ENCODE assay signal across 2 cellular contexts in genomic region chrX:153485396-153486080, GRCh38.
TF ChIP-seq lines count a peak whose summit lies in the region.

No MANE protein-coding gene starts in this region.

TF ChIP-seq in HEK293, 187 proteins besides CTCF, POLR2A, EP300 and RAD21:
- TF ChIP-seq ZNF394 (tag by site-specific recombination; IDR thresholded peaks at IDR 0.05; ENCODE audit: borderline replicate concordance) = no peak
- no peak for TF ChIP-seq ZNF510 (tag by site-specific recombination; IDR thresholded peaks at IDR 0.05; ENCODE audit: insufficient replicate concordance)
- TF ChIP-seq FEZF1 (tag by site-specific recombination; IDR thresholded peaks at IDR 0.05) = no peak
- TF ChIP-seq ZNF48 (tag by site-specific recombination; IDR thresholded peaks at IDR 0.05) = no peak
- TF ChIP-seq ZNF19 (tag by site-specific recombination; IDR thresholded peaks at IDR 0.05; ENCODE audit: low read depth) = no peak
- TF ChIP-seq, protein P1, sequence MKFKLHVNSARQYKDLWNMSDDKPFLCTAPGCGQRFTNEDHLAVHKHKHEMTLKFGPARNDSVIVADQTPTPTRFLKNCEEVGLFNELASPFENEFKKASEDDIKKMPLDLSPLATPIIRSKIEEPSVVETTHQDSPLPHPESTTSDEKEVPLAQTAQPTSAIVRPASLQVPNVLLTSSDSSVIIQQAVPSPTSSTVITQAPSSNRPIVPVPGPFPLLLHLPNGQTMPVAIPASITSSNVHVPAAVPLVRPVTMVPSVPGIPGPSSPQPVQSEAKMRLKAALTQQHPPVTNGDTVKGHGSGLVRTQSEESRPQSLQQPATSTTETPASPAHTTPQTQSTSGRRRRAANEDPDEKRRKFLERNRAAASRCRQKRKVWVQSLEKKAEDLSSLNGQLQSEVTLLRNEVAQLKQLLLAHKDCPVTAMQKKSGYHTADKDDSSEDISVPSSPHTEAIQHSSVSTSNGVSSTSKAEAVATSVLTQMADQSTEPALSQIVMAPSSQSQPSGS (tag by site-specific recombination; IDR thresholded peaks at IDR 0.05; ENCODE audit: low read depth) = no peak
- no peak for TF ChIP-seq KLF9 (tag by site-specific recombination; IDR thresholded peaks at IDR 0.05; ENCODE audit: low read depth)
- peak; percentile 43; the same call in 1 of the 2 replicates for TF ChIP-seq GLIS1 (tag by site-specific recombination; IDR thresholded peaks at IDR 0.05)
- TF ChIP-seq ZNF660 (tag by site-specific recombination; IDR thresholded peaks at IDR 0.05) = no peak

TF ChIP-seq in K562, 482 proteins besides CTCF, POLR2A, EP300 and RAD21:
- no peak for TF ChIP-seq ZNF174 (CRISPR knock-in tag; IDR thresholded peaks at IDR 0.05)
- TF ChIP-seq HDAC8 (tag; IDR thresholded peaks at IDR 0.05) = no peak
- TF ChIP-seq U2AF2 (optimal IDR thresholded peaks at IDR 0.05; ENCODE audit: low read depth, low read length) = no peak
- TF ChIP-seq, protein P2, sequence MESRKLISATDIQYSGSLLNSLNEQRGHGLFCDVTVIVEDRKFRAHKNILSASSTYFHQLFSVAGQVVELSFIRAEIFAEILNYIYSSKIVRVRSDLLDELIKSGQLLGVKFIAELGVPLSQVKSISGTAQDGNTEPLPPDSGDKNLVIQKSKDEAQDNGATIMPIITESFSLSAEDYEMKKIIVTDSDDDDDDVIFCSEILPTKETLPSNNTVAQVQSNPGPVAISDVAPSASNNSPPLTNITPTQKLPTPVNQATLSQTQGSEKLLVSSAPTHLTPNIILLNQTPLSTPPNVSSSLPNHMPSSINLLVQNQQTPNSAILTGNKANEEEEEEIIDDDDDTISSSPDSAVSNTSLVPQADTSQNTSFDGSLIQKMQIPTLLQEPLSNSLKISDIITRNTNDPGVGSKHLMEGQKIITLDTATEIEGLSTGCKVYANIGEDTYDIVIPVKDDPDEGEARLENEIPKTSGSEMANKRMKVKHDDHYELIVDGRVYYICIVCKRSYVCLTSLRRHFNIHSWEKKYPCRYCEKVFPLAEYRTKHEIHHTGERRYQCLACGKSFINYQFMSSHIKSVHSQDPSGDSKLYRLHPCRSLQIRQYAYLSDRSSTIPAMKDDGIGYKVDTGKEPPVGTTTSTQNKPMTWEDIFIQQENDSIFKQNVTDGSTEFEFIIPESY (CRISPR knock-in tag; IDR thresholded peaks at IDR 0.05) = peak; percentile 36; the same call in 1 of the 2 replicates
- TF ChIP-seq IRF9 (tag; IDR thresholded peaks at IDR 0.05) = no peak
- TF ChIP-seq MEIS2 (IDR thresholded peaks at IDR 0.05; ENCODE audit: partially characterized antibody) = no peak
- TF ChIP-seq ZNF277 (CRISPR knock-in tag; IDR thresholded peaks at IDR 0.05; ENCODE audit: borderline replicate concordance) = no peak
- no peak for TF ChIP-seq ZNF778 (CRISPR knock-in tag; IDR thresholded peaks at IDR 0.05)
- no peak for TF ChIP-seq HOXB6 (CRISPR knock-in tag; IDR thresholded peaks at IDR 0.05; ENCODE audit: borderline replicate concordance)
